Comparison of ENCODE assay signal across 1 cellular context in the genomic region with DNA sequence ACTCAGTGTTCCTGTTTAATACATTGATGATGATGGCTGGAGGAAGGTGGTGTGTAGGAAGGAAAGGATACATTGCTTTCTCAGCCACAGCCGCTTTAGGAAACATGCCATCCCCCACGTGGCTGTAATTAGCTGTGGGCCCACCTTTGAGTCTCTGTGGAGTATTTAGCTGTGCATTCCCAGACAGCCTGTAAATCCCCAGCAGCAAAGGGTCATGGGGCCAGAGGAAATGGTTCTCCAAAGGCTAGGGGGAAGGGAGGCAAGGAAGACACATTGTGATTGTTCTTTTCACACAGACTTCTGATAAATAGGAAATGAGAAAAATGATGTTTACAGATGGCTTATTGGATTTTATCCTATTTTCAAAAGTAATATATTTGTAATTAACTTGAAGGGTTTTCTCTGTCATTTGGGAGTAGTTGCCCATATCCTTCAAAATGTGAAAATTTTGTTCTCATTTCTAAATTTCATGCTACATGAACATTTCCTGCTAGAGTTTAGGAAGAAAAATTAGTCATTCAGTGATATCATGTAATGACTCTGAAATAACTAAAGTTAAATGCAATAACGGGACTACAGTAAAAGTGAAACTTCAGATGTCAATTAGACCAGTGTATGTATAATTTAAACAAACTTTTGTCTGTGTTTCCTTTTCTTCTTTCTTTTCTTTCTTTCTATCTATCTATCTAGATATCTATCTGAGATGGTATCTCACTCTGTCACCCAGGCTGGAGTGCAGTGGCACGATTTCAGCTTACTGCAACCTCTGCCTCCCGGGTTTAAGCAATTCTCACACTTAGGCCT.
TF ChIP-seq lines count a peak whose summit lies in the region.

No MANE protein-coding gene starts in this region.

TF ChIP-seq in GM12878, 131 proteins besides CTCF, POLR2A, EP300 and RAD21 (continued from another document):
- TF ChIP-seq, protein P1, sequence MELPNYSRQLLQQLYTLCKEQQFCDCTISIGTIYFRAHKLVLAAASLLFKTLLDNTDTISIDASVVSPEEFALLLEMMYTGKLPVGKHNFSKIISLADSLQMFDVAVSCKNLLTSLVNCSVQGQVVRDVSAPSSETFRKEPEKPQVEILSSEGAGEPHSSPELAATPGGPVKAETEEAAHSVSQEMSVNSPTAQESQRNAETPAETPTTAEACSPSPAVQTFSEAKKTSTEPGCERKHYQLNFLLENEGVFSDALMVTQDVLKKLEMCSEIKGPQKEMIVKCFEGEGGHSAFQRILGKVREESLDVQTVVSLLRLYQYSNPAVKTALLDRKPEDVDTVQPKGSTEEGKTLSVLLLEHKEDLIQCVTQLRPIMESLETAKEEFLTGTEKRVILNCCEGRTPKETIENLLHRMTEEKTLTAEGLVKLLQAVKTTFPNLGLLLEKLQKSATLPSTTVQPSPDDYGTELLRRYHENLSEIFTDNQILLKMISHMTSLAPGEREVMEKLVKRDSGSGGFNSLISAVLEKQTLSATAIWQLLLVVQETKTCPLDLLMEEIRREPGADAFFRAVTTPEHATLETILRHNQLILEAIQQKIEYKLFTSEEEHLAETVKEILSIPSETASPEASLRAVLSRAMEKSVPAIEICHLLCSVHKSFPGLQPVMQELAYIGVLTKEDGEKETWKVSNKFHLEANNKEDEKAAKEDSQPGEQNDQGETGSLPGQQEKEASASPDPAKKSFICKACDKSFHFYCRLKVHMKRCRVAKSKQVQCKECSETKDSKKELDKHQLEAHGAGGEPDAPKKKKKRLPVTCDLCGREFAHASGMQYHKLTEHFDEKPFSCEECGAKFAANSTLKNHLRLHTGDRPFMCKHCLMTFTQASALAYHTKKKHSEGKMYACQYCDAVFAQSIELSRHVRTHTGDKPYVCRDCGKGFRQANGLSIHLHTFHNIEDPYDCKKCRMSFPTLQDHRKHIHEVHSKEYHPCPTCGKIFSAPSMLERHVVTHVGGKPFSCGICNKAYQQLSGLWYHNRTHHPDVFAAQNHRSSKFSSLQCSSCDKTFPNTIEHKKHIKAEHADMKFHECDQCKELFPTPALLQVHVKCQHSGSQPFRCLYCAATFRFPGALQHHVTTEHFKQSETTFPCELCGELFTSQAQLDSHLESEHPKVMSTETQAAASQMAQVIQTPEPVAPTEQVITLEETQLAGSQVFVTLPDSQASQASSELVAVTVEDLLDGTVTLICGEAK (IDR thresholded peaks at IDR 0.05; ENCODE audit: borderline replicate concordance): no peak
- TF ChIP-seq SREBF1 (IDR thresholded peaks at IDR 0.05; ENCODE audit: low read length) (no peak), DPF2 (IDR thresholded peaks at IDR 0.05) (peak; percentile 68; the same call in 1 of the 2 replicates), BMI1 (IDR thresholded peaks at IDR 0.05; ENCODE audit: borderline replicate concordance) (peak; percentile 28; the same call in 1 of the 2 replicates), JUNB (IDR thresholded peaks at IDR 0.05) (peak; percentile 96), MTA2 (IDR thresholded peaks at IDR 0.05; ENCODE audit: low read depth) (peak; percentile 77), NFIC (IDR thresholded peaks at IDR 0.05; ENCODE audit: low read depth, low read length) (peak; percentile 95), ZBED1 (IDR thresholded peaks at IDR 0.05; ENCODE audit: borderline replicate concordance) (0 out of 2 replicates have a peak, but pooled peaks have one; percentile 50), ATF2 (IDR thresholded peaks at IDR 0.05; ENCODE audit: low read length) (peak; percentile 77), MEF2A (IDR thresholded peaks at IDR 0.05; ENCODE audit: insufficient read depth, low read depth, low read length) (peak; percentile 71; the same call in 1 of the 2 replicates), ETV6 (conservative IDR thresholded peaks at IDR 0.05 in 1 of 2, IDR thresholded peaks at IDR 0.05 in 1 of 2; ENCODE audit: borderline replicate concordance in 1 of 2, low read depth in 1 of 2) (peak in 1 of 2 experiments; percentile 8; a peak in 1 of 4 replicates), CHD1 (IDR thresholded peaks at IDR 0.05; ENCODE audit: low read depth, low read length) (no peak), IKZF1 (conservative IDR thresholded peaks at IDR 0.05) (peak; percentile 49), MEF2B (IDR thresholded peaks at IDR 0.05; ENCODE audit: partially characterized antibody, poor library complexity, severe bottlenecking) (peak; percentile 35), GABPA (IDR thresholded peaks at IDR 0.05; ENCODE audit: low read depth) (peak; percentile 51; the same call in 1 of the 2 replicates), HDAC2 (IDR thresholded peaks at IDR 0.05) (no peak), NR2F1 (conservative IDR thresholded peaks at IDR 0.05) (0 out of 2 replicates have a peak, but pooled peaks have one; percentile 48), IRF4 (IDR thresholded peaks at IDR 0.05; ENCODE audit: low read depth, low read length) (no peak), ZNF687 (IDR thresholded peaks at IDR 0.05) (0 out of 2 replicates have a peak, but pooled peaks have one; percentile 18), IKZF2 (IDR thresholded peaks at IDR 0.05) (peak in 1 of 2 experiments; percentile 34; a peak in 1 of 4 replicates), RBBP5 (conservative IDR thresholded peaks at IDR 0.05) (no peak), KDM1A (IDR thresholded peaks at IDR 0.05; ENCODE audit: borderline replicate concordance) (no peak), KLF5 (IDR thresholded peaks at IDR 0.05; ENCODE audit: partially characterized antibody) (no peak), EED (IDR thresholded peaks at IDR 0.05; ENCODE audit: low read depth) (peak; percentile 67; the same call in 1 of the 2 replicates), ZNF217 (IDR thresholded peaks at IDR 0.05) (peak; percentile 57; the same call in 1 of the 2 replicates), TCF7 (IDR thresholded peaks at IDR 0.05; ENCODE audit: borderline replicate concordance) (no peak), TCF3 (IDR thresholded peaks at IDR 0.05; ENCODE audit: borderline replicate concordance, insufficient read depth, low read depth, low read length) (no peak), RUNX3 (IDR thresholded peaks at IDR 0.05; ENCODE audit: low read length) (peak; percentile 12; the same call in 1 of the 2 replicates), YY1 (IDR thresholded peaks at IDR 0.05; ENCODE audit: low read depth, low read length) (no peak), RELA (IDR thresholded peaks at IDR 0.05; ENCODE audit: borderline replicate concordance, partially characterized antibody) (no peak)
- TF ChIP-seq, protein P2, sequence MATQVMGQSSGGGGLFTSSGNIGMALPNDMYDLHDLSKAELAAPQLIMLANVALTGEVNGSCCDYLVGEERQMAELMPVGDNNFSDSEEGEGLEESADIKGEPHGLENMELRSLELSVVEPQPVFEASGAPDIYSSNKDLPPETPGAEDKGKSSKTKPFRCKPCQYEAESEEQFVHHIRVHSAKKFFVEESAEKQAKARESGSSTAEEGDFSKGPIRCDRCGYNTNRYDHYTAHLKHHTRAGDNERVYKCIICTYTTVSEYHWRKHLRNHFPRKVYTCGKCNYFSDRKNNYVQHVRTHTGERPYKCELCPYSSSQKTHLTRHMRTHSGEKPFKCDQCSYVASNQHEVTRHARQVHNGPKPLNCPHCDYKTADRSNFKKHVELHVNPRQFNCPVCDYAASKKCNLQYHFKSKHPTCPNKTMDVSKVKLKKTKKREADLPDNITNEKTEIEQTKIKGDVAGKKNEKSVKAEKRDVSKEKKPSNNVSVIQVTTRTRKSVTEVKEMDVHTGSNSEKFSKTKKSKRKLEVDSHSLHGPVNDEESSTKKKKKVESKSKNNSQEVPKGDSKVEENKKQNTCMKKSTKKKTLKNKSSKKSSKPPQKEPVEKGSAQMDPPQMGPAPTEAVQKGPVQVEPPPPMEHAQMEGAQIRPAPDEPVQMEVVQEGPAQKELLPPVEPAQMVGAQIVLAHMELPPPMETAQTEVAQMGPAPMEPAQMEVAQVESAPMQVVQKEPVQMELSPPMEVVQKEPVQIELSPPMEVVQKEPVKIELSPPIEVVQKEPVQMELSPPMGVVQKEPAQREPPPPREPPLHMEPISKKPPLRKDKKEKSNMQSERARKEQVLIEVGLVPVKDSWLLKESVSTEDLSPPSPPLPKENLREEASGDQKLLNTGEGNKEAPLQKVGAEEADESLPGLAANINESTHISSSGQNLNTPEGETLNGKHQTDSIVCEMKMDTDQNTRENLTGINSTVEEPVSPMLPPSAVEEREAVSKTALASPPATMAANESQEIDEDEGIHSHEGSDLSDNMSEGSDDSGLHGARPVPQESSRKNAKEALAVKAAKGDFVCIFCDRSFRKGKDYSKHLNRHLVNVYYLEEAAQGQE (IDR thresholded peaks at IDR 0.05; ENCODE audit: low read depth, low read length): no peak
- TF ChIP-seq, protein P3, sequence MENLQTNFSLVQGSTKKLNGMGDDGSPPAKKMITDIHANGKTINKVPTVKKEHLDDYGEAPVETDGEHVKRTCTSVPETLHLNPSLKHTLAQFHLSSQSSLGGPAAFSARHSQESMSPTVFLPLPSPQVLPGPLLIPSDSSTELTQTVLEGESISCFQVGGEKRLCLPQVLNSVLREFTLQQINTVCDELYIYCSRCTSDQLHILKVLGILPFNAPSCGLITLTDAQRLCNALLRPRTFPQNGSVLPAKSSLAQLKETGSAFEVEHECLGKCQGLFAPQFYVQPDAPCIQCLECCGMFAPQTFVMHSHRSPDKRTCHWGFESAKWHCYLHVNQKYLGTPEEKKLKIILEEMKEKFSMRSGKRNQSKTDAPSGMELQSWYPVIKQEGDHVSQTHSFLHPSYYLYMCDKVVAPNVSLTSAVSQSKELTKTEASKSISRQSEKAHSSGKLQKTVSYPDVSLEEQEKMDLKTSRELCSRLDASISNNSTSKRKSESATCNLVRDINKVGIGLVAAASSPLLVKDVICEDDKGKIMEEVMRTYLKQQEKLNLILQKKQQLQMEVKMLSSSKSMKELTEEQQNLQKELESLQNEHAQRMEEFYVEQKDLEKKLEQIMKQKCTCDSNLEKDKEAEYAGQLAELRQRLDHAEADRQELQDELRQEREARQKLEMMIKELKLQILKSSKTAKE (IDR thresholded peaks at IDR 0.05; ENCODE audit: low read depth, poor library complexity, severe bottlenecking): peak; percentile 34
